Comparison of ENCODE assay signal across 1 cellular context in genomic region chr10:92690211-92691041, GRCh38.
A peak's percentile ranks its signal among the peaks of the same experiment; 100 is the strongest.
TF ChIP-seq lines count a peak whose summit lies in the region.

No MANE protein-coding gene starts in this region.

TF ChIP-seq in HepG2, 621 proteins besides CTCF, POLR2A, EP300 and RAD21 (continued from another document and continues in another):
- TF ChIP-seq ZHX2 (IDR thresholded peaks at IDR 0.05; ENCODE audit: low read depth) (no peak), ZHX2 (CRISPR knock-in tag; IDR thresholded peaks at IDR 0.05; ENCODE audit: borderline replicate concordance) (0 out of 2 replicates have a peak, but pooled peaks have one; percentile 54), ZBTB46 (CRISPR knock-in tag; IDR thresholded peaks at IDR 0.05; ENCODE audit: borderline replicate concordance) (no peak), CREB3 (CRISPR knock-in tag; IDR thresholded peaks at IDR 0.05) (no peak), ZNF329 (CRISPR knock-in tag; IDR thresholded peaks at IDR 0.05; ENCODE audit: low read depth) (no peak), ZFX (CRISPR knock-in tag; IDR thresholded peaks at IDR 0.05; ENCODE audit: low read depth) (no peak), SP2 (CRISPR knock-in tag; IDR thresholded peaks at IDR 0.05) (no peak), ZNF550 (CRISPR knock-in tag; IDR thresholded peaks at IDR 0.05; ENCODE audit: borderline replicate concordance) (no peak), ZNF205 (CRISPR knock-in tag; IDR thresholded peaks at IDR 0.05) (no peak), YEATS4 (CRISPR knock-in tag; IDR thresholded peaks at IDR 0.05; ENCODE audit: borderline replicate concordance) (0 out of 2 replicates have a peak, but pooled peaks have one; percentile 40), GRHL1 (CRISPR knock-in tag; conservative IDR thresholded peaks at IDR 0.05) (no peak), KMT2A (CRISPR knock-in tag; IDR thresholded peaks at IDR 0.05) (peak; percentile 63; the same call in 1 of the 2 replicates), ZNF569 (CRISPR knock-in tag; IDR thresholded peaks at IDR 0.05; ENCODE audit: borderline replicate concordance) (no peak), RBFOX2 (IDR thresholded peaks at IDR 0.05; ENCODE audit: low read depth, low read length) (peak; percentile 94), ZNF264 (CRISPR knock-in tag; IDR thresholded peaks at IDR 0.05) (no peak), MTA1 (CRISPR knock-in tag; IDR thresholded peaks at IDR 0.05; ENCODE audit: borderline replicate concordance) (peak; percentile 46; the same call in 1 of the 2 replicates), HMGXB3 (CRISPR knock-in tag; IDR thresholded peaks at IDR 0.05; ENCODE audit: borderline replicate concordance) (no peak), ONECUT2 (CRISPR knock-in tag; IDR thresholded peaks at IDR 0.05) (no peak), ZNF572 (CRISPR knock-in tag; IDR thresholded peaks at IDR 0.05) (0 out of 2 replicates have a peak, but pooled peaks have one; percentile 37), TOE1 (CRISPR knock-in tag; IDR thresholded peaks at IDR 0.05) (no peak), ZNF253 (CRISPR knock-in tag; IDR thresholded peaks at IDR 0.05; ENCODE audit: borderline replicate concordance) (peak; percentile 58; the same call in 1 of the 2 replicates), NR1H2 (CRISPR knock-in tag; IDR thresholded peaks at IDR 0.05; ENCODE audit: borderline replicate concordance, low read depth) (0 out of 2 replicates have a peak, but pooled peaks have one; percentile 21), CC2D1A (CRISPR knock-in tag; IDR thresholded peaks at IDR 0.05) (no peak), SIN3A (IDR thresholded peaks at IDR 0.05; ENCODE audit: borderline replicate concordance, low read depth, low read length) (no peak), ZNF383 (CRISPR knock-in tag; IDR thresholded peaks at IDR 0.05; ENCODE audit: borderline replicate concordance) (no peak), ZNF780A (CRISPR knock-in tag; IDR thresholded peaks at IDR 0.05) (no peak), ZNF766 (CRISPR knock-in tag; IDR thresholded peaks at IDR 0.05; ENCODE audit: borderline replicate concordance) (peak; percentile 19), PBX3 (CRISPR knock-in tag; IDR thresholded peaks at IDR 0.05; ENCODE audit: borderline replicate concordance) (no peak), SNRNP70 (IDR thresholded peaks at IDR 0.05; ENCODE audit: low read depth, low read length) (no peak), ZNF691 (CRISPR knock-in tag; IDR thresholded peaks at IDR 0.05; ENCODE audit: borderline replicate concordance, low read depth) (no peak), STAT6 (CRISPR knock-in tag; IDR thresholded peaks at IDR 0.05; ENCODE audit: borderline replicate concordance) (no peak), HNRNPLL (IDR thresholded peaks at IDR 0.05; ENCODE audit: low read depth, low read length, poor library complexity, severe bottlenecking) (peak; percentile 24), JUND (CRISPR knock-in tag; IDR thresholded peaks at IDR 0.05) (no peak), MYC (CRISPR knock-in tag; IDR thresholded peaks at IDR 0.05; ENCODE audit: borderline replicate concordance) (peak; percentile 18; the same call in 1 of the 2 replicates), ZNF44 (CRISPR knock-in tag; IDR thresholded peaks at IDR 0.05) (0 out of 2 replicates have a peak, but pooled peaks have one; percentile 70), STAG1 (CRISPR knock-in tag; IDR thresholded peaks at IDR 0.05) (no peak), ZNF761 (CRISPR knock-in tag; conservative IDR thresholded peaks at IDR 0.05) (no peak), MBD4 (IDR thresholded peaks at IDR 0.05; ENCODE audit: borderline replicate concordance, low read length) (no peak), MXD4 (CRISPR knock-in tag; IDR thresholded peaks at IDR 0.05) (no peak), TBX3 (IDR thresholded peaks at IDR 0.05; ENCODE audit: borderline replicate concordance) (no peak)
